32 cellular contexts compared by ENCODE assay signal in genomic region chr21:32733356-32733755, GRCh38. TPM values are rescaled to one million over a fixed set of nuclear protein-coding genes. Genes with fewer than 3 reads are reported as not detected.
A peak's percentile ranks its signal among the peaks of the same experiment; 100 is the strongest.
DNase-seq lines count a peak whose midpoint lies in the region; ATAC-seq, FAIRE-seq and TF ChIP-seq lines count a peak whose summit lies in the region.
"Had no signal": no experiment of that assay in that cellular context is flagged by ENCODE, and none has a peak within 500 bp of the region (broad histone marks: within the 10 kb centered on the region; RNA-seq: fewer than 3 reads in every experiment).

No MANE protein-coding gene starts in this region.

- H3K79me2 ChIP-seq in K562 (ENCODE audit: control insufficient read depth, insufficient read depth, low read length): no peaks in the 10 kb centered on the region; the same call in 2 of the 3 replicates
- H3K79me2 ChIP-seq: hepatocyte had no signal

- POLR2A ChIA-PET in activated CD4-positive, alpha-beta memory T cell treated with anti-CD3 and anti-CD28 coated beads for 36 hours (lab: Charles Lee): interaction anchor here (2.1 kb wide), 1 partner anchor 38 kb away, joined by 10 read pairs; the partner anchor contains the start of gene PAXBP1
- POLR2A ChIA-PET in activated CD4-positive, alpha-beta memory T cell treated with anti-CD3 and anti-CD28 coated beads, Interleukin-2, amount 10 ng/mL, durations not matched to agents 7 days and 5 days (lab: Charles Lee): interaction anchor here (0.9 kb wide), 1 partner anchor 14 kb away, joined by 3 read pairs; no protein-coding TSS in a partner anchor
- POLR2A ChIA-PET in K562 (lab: Yijun Ruan, JAX): interaction anchor here (0.7 kb wide), 1 partner anchor 33 kb away, joined by 4 read pairs; no protein-coding TSS in a partner anchor

- intact Hi-C loops in activated CD4-positive, alpha-beta memory T cell treated with anti-CD3 and anti-CD28 coated beads for 36 hours (cut with micrococcal nuclease): loop anchor here (5.0 kb wide), 1 partner anchor 1076 kb away; the partner anchor contains the start of gene SOD1
- intact Hi-C loops in K562 (cut with micrococcal nuclease) (no loop called here), CD14-positive monocyte (cut with micrococcal nuclease) (no loop called here)

- CTCF ChIA-PET in activated CD4-positive, alpha-beta memory T cell treated with anti-CD3 and anti-CD28 coated beads for 36 hours (lab: Charles Lee): no interaction called here
- CTCF ChIA-PET in activated CD4-positive, alpha-beta memory T cell treated with anti-CD3 and anti-CD28 coated beads, Interleukin-2, amount 10 ng/mL, durations not matched to agents 7 days and 5 days (lab: Charles Lee): no interaction called here
- CTCF ChIA-PET in K562 (lab: Yijun Ruan, JAX; ENCODE audit: low intra/inter-chr PET ratio): no interaction called here

- FAIRE-seq in K562 (lab: Jason Lieb, UNC): no peak
- FAIRE-seq: GM18507 had no signal

- peaks cover 52% of the 10 kb centered on the region for H3K4me1 Mint-ChIP-seq in activated CD4-positive, alpha-beta memory T cell treated with anti-CD3 and anti-CD28 coated beads for 36 hours (ENCODE audit: low read depth)
- peaks cover 19% of the 10 kb centered on the region for H3K4me1 Mint-ChIP-seq in activated CD4-positive, alpha-beta memory T cell treated with anti-CD3 and anti-CD28 coated beads, Interleukin-2, amount 10 ng/mL, durations not matched to agents 7 days and 5 days
- H3K4me1 Mint-ChIP-seq in CD14-positive monocyte: peaks cover 24% of the 10 kb centered on the region

- no peak for TF ChIP-seq EP300 in K562 (IDR thresholded peaks at IDR 0.05; ENCODE audit: low read length)

- no peak overlapping the region for H3K27ac ChIP-seq in K562 (ENCODE audit: extremely low read depth, low read depth, low read length)
- H3K27ac ChIP-seq: cardiac muscle cell, esophagus squamous epithelium, gastrocnemius medialis, hepatocyte, prostate gland, upper lobe of left lung, WERI-Rb-1 had no signal

- ATAC-seq in K562: no peak
- ATAC-seq in HG02870 (IDR thresholded peaks at IDR 0.05; ENCODE audit: unreplicated experiment): no peak
- ATAC-seq: gastrocnemius medialis, GM23338 had no signal

- H3K4me3 Mint-ChIP-seq in activated CD4-positive, alpha-beta memory T cell treated with anti-CD3 and anti-CD28 coated beads for 36 hours: no peak overlapping the region
- no peak overlapping the region for H3K4me3 Mint-ChIP-seq in activated CD4-positive, alpha-beta memory T cell treated with anti-CD3 and anti-CD28 coated beads, Interleukin-2, amount 10 ng/mL, durations not matched to agents 7 days and 5 days
- H3K4me3 Mint-ChIP-seq in CD14-positive monocyte: no peak overlapping the region
- H3K4me3 Mint-ChIP-seq: GM23338, HFFc6, immature natural killer cell had no signal

- no peaks in the 10 kb centered on the region for H3K27me3 Mint-ChIP-seq in activated CD4-positive, alpha-beta memory T cell treated with anti-CD3 and anti-CD28 coated beads for 36 hours
- H3K27me3 Mint-ChIP-seq in activated CD4-positive, alpha-beta memory T cell treated with anti-CD3 and anti-CD28 coated beads, Interleukin-2, amount 10 ng/mL, durations not matched to agents 7 days and 5 days: no peaks in the 10 kb centered on the region
- no peaks in the 10 kb centered on the region for H3K27me3 Mint-ChIP-seq in CD14-positive monocyte (ENCODE audit: low read depth in 3 of 3)

- no peak overlapping the region for H3K4me3 ChIP-seq in K562
- H3K4me3 ChIP-seq: cardiac muscle cell, esophagus squamous epithelium, gastrocnemius medialis, GM23338, hepatocyte, prostate gland, upper lobe of left lung had no signal

- no peak for TF ChIP-seq RAD21 in K562 (CRISPR knock-in tag; conservative IDR thresholded peaks at IDR 0.05 in 1 of 2, IDR thresholded peaks at IDR 0.05 in 1 of 2)

- no peaks in the 10 kb centered on the region for H3K9me3 ChIP-seq in K562 (replicated peaks; ENCODE audit: control insufficient read depth, insufficient read depth, low read depth, low read length)
- H3K9me3 ChIP-seq: BE2C, esophagus squamous epithelium, gastrocnemius medialis, prostate gland, SK-N-SH, upper lobe of left lung had no signal

- H3K36me3 Mint-ChIP-seq in activated CD4-positive, alpha-beta memory T cell treated with anti-CD3 and anti-CD28 coated beads for 36 hours: peaks cover 34% of the 10 kb centered on the region
- H3K36me3 Mint-ChIP-seq in activated CD4-positive, alpha-beta memory T cell treated with anti-CD3 and anti-CD28 coated beads, Interleukin-2, amount 10 ng/mL, durations not matched to agents 7 days and 5 days (ENCODE audit: low read depth): peaks cover 27% of the 10 kb centered on the region
- H3K36me3 Mint-ChIP-seq in CD14-positive monocyte: peaks cover 31 to 46% of the 10 kb centered on the region in 2 donors

- TF ChIP-seq POLR2A in K562 (conservative IDR thresholded peaks at IDR 0.05): no peak

- no peaks in the 10 kb centered on the region for H4K20me1 ChIP-seq in K562 (replicated peaks; ENCODE audit: control insufficient read depth, insufficient read depth, low read length)

- no peak overlapping the region for H3K9ac ChIP-seq in K562 (ENCODE audit: insufficient read depth in 1 of 2, low read depth in 2 of 2, low read length in 2 of 2)
- H3K9ac ChIP-seq: SK-N-SH had no signal

- H3K27ac Mint-ChIP-seq in activated CD4-positive, alpha-beta memory T cell treated with anti-CD3 and anti-CD28 coated beads for 36 hours: peak overlapping the region; percentile 49
- no peak overlapping the region for H3K27ac Mint-ChIP-seq in activated CD4-positive, alpha-beta memory T cell treated with anti-CD3 and anti-CD28 coated beads, Interleukin-2, amount 10 ng/mL, durations not matched to agents 7 days and 5 days
- peak overlapping the region in 1 of 7 donors; percentile 30 for H3K27ac Mint-ChIP-seq in CD14-positive monocyte
- H3K27ac Mint-ChIP-seq: GM23338, HFFc6, immature natural killer cell had no signal

- no peak overlapping the region for H3K4me2 ChIP-seq in K562 (ENCODE audit: insufficient read depth, low read length)
- H3K4me2 ChIP-seq: GM23338, hepatocyte, SK-N-SH had no signal

- no TSS peak for BruUV-seq in K562 (replicated peaks; lab: Mats Ljungman, UMichigan)

- H3K36me3 ChIP-seq in K562 (ENCODE audit: control insufficient read depth, insufficient read depth, low read length): peaks cover 52% of the 10 kb centered on the region; the same call in 2 of the 3 replicates
- H3K36me3 ChIP-seq: prostate gland had no signal

- DNase-seq in activated CD4-positive, alpha-beta memory T cell treated with anti-CD3 and anti-CD28 coated beads for 36 hours: peak; percentile 53
- no peak for DNase-seq in activated CD4-positive, alpha-beta memory T cell treated with anti-CD3 and anti-CD28 coated beads, Interleukin-2, amount 10 ng/mL, durations not matched to agents 7 days and 5 days
- peak; percentile 4 to 5 for DNase-seq in activated CD4-positive, alpha-beta T cell treated with anti-CD3 and anti-CD28 coated beads, Interleukin-2, amount 50 U/mL, for 4 hours
- DNase-seq in K562 (ENCODE audit: extremely low read depth in 1 of 4, low spot score in 3 of 4): no peak
- DNase-seq in stimulated activated CD4-positive, alpha-beta T cell treated with anti-CD3 and anti-CD28 coated beads, TNF-alpha, amount 100 ng/mL, for 24 hours (ENCODE audit: low read depth in 3 of 3): peak in 2 of 3 experiments; percentile 15 to 58
- no peak for DNase-seq in CD14-positive monocyte (ENCODE audit: low spot score)
- no peak for DNase-seq in DMS79 (lab: John Stamatoyannopoulos, UW)
- DNase-seq: activated effector memory CD4-positive, alpha-beta T cell treated with anti-CD3 and anti-CD28 coated beads, Interleukin-2, amount 50 U/mL, for 16 hours; anterior cingulate cortex; BE2C; cortex of kidney; DMS53; esophagus squamous epithelium; gastrocnemius medialis; GDM1; HFFc6; immature natural killer cell; IMR-90; mesenchymal stem cell; NCI-H1105; NCI-H1930; NCI-H226; SK-N-SH; substantia nigra; upper lobe of left lung; WERI-Rb-1 had no signal

- H3K9me3 Mint-ChIP-seq in activated CD4-positive, alpha-beta memory T cell treated with anti-CD3 and anti-CD28 coated beads for 36 hours: peaks cover 12% of the 10 kb centered on the region
- no peaks in the 10 kb centered on the region for H3K9me3 Mint-ChIP-seq in activated CD4-positive, alpha-beta memory T cell treated with anti-CD3 and anti-CD28 coated beads, Interleukin-2, amount 10 ng/mL, durations not matched to agents 7 days and 5 days
- no peaks in the 10 kb centered on the region for H3K9me3 Mint-ChIP-seq in CD14-positive monocyte
- H3K9me3 Mint-ChIP-seq: GM23338, HFFc6, immature natural killer cell had no signal

- no peaks in the 10 kb centered on the region for H3K9me1 ChIP-seq in K562 (ENCODE audit: control insufficient read depth, insufficient read depth, low read length)

- no peak overlapping the region for H2AFZ ChIP-seq in K562 (ENCODE audit: low read depth, low read length)
- H2AFZ ChIP-seq: GM23338, hepatocyte had no signal

- peaks cover 0 to 9% of the 10 kb centered on the region in 2 experiments; a peak in 2 of 5 replicates for H3K4me1 ChIP-seq in K562 (replicated peaks in 1 of 2; ENCODE audit: control insufficient read depth in 2 of 2, insufficient read depth in 2 of 2, low read length in 2 of 2)
- H3K4me1 ChIP-seq: BE2C, prostate gland had no signal

- in situ Hi-C loops in K562 (cut with MboI): no loop called here

- WGBS in K562 (ENCODE audit: insufficient coverage, low coverage, missing lambda C conversion rate): 94% methylated on average over 6 of the region's 6 CpGs

- H3K27me3 ChIP-seq in K562 (ENCODE audit: control insufficient read depth in 2 of 2, insufficient read depth in 2 of 2, low read length in 2 of 2): no peaks in the 10 kb centered on the region
- H3K27me3 ChIP-seq: BE2C, cardiac muscle cell, esophagus squamous epithelium, gastrocnemius medialis, hepatocyte, upper lobe of left lung had no signal

- no peak for TF ChIP-seq CTCF in K562 (IDR thresholded peaks at IDR 0.05 in 2 of 3, conservative IDR thresholded peaks at IDR 0.05 in 1 of 3; ENCODE audit: insufficient read depth in 2 of 3, low read depth in 1 of 3, low read length in 3 of 3)
- TF ChIP-seq CTCF in CD14-positive monocyte (IDR thresholded peaks at IDR 0.05): no peak

RNA-seq across cellular contexts. Expression of gene SYNJ1, which starts 5.5 kb away (rescaled TPM):
- 10 to 100 TPM; 13.3 to 14.2 TPM for total RNA-seq in activated CD4-positive, alpha-beta memory T cell treated with anti-CD3 and anti-CD28 coated beads for 36 hours
- total RNA-seq in activated CD4-positive, alpha-beta memory T cell treated with anti-CD3 and anti-CD28 coated beads, Interleukin-2, amount 10 ng/mL, durations not matched to agents 7 days and 5 days: 10 to 100 TPM; 18.7 to 21.8 TPM
- 17.4 and 48.9 TPM in 2 replicates for total RNA-seq in K562 (2011; cell fraction: chromatin; rRNA removed; ENCODE audit: low replicate concordance)
- total RNA-seq in K562 (2011; cell fraction: nucleolus; rRNA removed): 5.7 and 7.5 TPM in 2 replicates
- 14.5 and 20.2 TPM in 2 replicates for total RNA-seq in K562 (2011; cell fraction: nucleoplasm; rRNA removed)
- total RNA-seq in K562 (2014; rRNA removed): 2.5 and 3.3 TPM in 2 replicates
- total RNA-seq in K562 (2014; rRNA removed; fragmentation: Illumina TruSeq; extraction: Trizol): 5.6 and 6.8 TPM in 2 replicates
- 4.2 TPM in 2 replicates for total RNA-seq in K562 (2015; rRNA removed; fragmentation: Illumina TruSeq; extraction: Trizol)
- 9.9 and 11.2 TPM in 2 replicates for total RNA-seq in K562 (2021)
- polyA plus RNA-seq in K562 (2011; rRNA removed): 5.7 and 6.1 TPM in 2 replicates
- polyA plus RNA-seq in K562 (2011; cell fraction: cytosol; rRNA removed): 3.9 and 4.4 TPM in 2 replicates
- polyA plus RNA-seq in K562 (2011; cell fraction: nucleus; rRNA removed): 15.5 and 30.4 TPM in 2 replicates
- polyA plus RNA-seq in K562 (2012): 6.1 and 7.1 TPM in 2 replicates
- polyA plus RNA-seq in K562 (2014; fragmentation: Illumina TruSeq; extraction: Trizol): 10.6 and 11.6 TPM in 2 replicates
- polyA plus RNA-seq in K562 (2014; fragmentation: Nextera tagmentation; extraction: Ambion mirVana): 1 to 10 TPM; 2.4 to 2.6 TPM
- 4.0 and 5.8 TPM in 2 replicates for polyA plus RNA-seq in K562 (2014; rRNA removed)
- polyA minus RNA-seq in K562 (2011; rRNA and poly(A)+ RNA removed): 19.5 and 21.7 TPM in 2 replicates
- polyA minus RNA-seq in K562 (2011; cell fraction: cytosol; rRNA and poly(A)+ RNA removed): 5.2 and 5.6 TPM in 2 replicates
- polyA minus RNA-seq in K562 (2011; cell fraction: nucleus; rRNA and poly(A)+ RNA removed): 12.1 and 15.7 TPM in 2 replicates
- 1 to 10 TPM; 4.0 to 8.1 TPM for polyA plus RNA-seq in CD14-positive monocyte

RNA-seq across cellular contexts. Expression of gene PAXBP1, which starts 38.2 kb away (rescaled TPM):
- total RNA-seq in activated CD4-positive, alpha-beta memory T cell treated with anti-CD3 and anti-CD28 coated beads for 36 hours: 10 to 100 TPM; 43.5 to 46.2 TPM
- 10 to 100 TPM; 46.1 to 47.9 TPM for total RNA-seq in activated CD4-positive, alpha-beta memory T cell treated with anti-CD3 and anti-CD28 coated beads, Interleukin-2, amount 10 ng/mL, durations not matched to agents 7 days and 5 days
- total RNA-seq in K562 (2011; cell fraction: chromatin; rRNA removed; ENCODE audit: low replicate concordance): 56.8 and 279 TPM in 2 replicates
- 27.0 and 48.0 TPM in 2 replicates for total RNA-seq in K562 (2011; cell fraction: nucleolus; rRNA removed)
- total RNA-seq in K562 (2011; cell fraction: nucleoplasm; rRNA removed): 80.9 and 120 TPM in 2 replicates
- total RNA-seq in K562 (2014; rRNA removed) (49.3 and 56.3 TPM in 2 replicates), K562 (2014; rRNA removed; fragmentation: Illumina TruSeq; extraction: Trizol) (67.9 and 76.8 TPM in 2 replicates), K562 (2015; rRNA removed; fragmentation: Illumina TruSeq; extraction: Trizol) (65.2 and 73.7 TPM in 2 replicates), K562 (2021) (52.6 and 58.7 TPM in 2 replicates)
- polyA plus RNA-seq in K562 (2011; rRNA removed) (59.6 and 72.0 TPM in 2 replicates), K562 (2014; fragmentation: Illumina TruSeq; extraction: Trizol) (45.1 and 50.3 TPM in 2 replicates), K562 (2014; fragmentation: Nextera tagmentation; extraction: Ambion mirVana) (10 to 100 TPM; 16.4 to 17.4 TPM), K562 (2014; rRNA removed) (48.7 and 53.8 TPM in 2 replicates), CD14-positive monocyte (1 to 10 TPM; 3.6 to 4.1 TPM)
- 5.9 and 12.1 TPM in 2 replicates for polyA plus RNA-seq in K562 (2011; cell fraction: cytosol; rRNA removed)
- 192 and 235 TPM in 2 replicates for polyA plus RNA-seq in K562 (2011; cell fraction: nucleus; rRNA removed)
- polyA plus RNA-seq in K562 (2012): 28.0 and 41.4 TPM in 2 replicates
- polyA minus RNA-seq in K562 (2011; rRNA and poly(A)+ RNA removed): 70.0 and 79.9 TPM in 2 replicates
- polyA minus RNA-seq in K562 (2011; cell fraction: cytosol; rRNA and poly(A)+ RNA removed): 16.4 and 23.8 TPM in 2 replicates
- polyA minus RNA-seq in K562 (2011; cell fraction: nucleus; rRNA and poly(A)+ RNA removed): 102 and 171 TPM in 2 replicates

Comparison
In these comparisons a context has a peak if more than half of its experiments do, and no peak if none do; other contexts are left out.
1. DNase-seq: peak in activated CD4-positive, alpha-beta memory T cell treated with anti-CD3 and anti-CD28 coated beads for 36 hours (single experiment), activated CD4-positive, alpha-beta T cell treated with anti-CD3 and anti-CD28 coated beads, Interleukin-2, amount 50 U/mL, for 4 hours (2 of 2) and stimulated activated CD4-positive, alpha-beta T cell treated with anti-CD3 and anti-CD28 coated beads, TNF-alpha, amount 100 ng/mL, for 24 hours (2 of 3); none in activated CD4-positive, alpha-beta memory T cell treated with anti-CD3 and anti-CD28 coated beads, Interleukin-2, amount 10 ng/mL, durations not matched to agents 7 days and 5 days (single experiment), K562 (0 of 4), CD14-positive monocyte (single experiment) and DMS79 (single experiment).